ENCODE assay signal across 27 cellular contexts in genomic region chr21:44434936-44435635, GRCh38. TPM values are rescaled to one million over a fixed set of nuclear protein-coding genes. Genes with fewer than 3 reads are reported as not detected.
DNase-seq lines count a peak whose midpoint lies in the region; ATAC-seq, FAIRE-seq and TF ChIP-seq lines count a peak whose summit lies in the region.
"Had no signal": no experiment of that assay in that cellular context is flagged by ENCODE, and none has a peak within 500 bp of the region (broad histone marks: within the 10 kb centered on the region; RNA-seq: fewer than 3 reads in every experiment).

No MANE protein-coding gene starts in this region.

- H4K8ac ChIP-seq in neuronal stem cell (ENCODE audit: low read depth, low read length), result no peak overlapping the region

- H3K4me3 ChIP-seq in neuronal stem cell (ENCODE audit: low read length in 2 of 2), result peak overlapping the region in 1 of 2 donors; percentile 44
- no peak overlapping the region for H3K4me3 ChIP-seq in small intestine (ENCODE audit: low read depth in 1 of 2, low read length in 2 of 2)
- no peak overlapping the region for H3K4me3 ChIP-seq in esophagus squamous epithelium
- H3K4me3 ChIP-seq: cardiac muscle cell, GM23248, smooth muscle cell, vagina had no signal

- peaks cover 0 to under 1% of the 10 kb centered on the region in 2 donors for H3K9me3 ChIP-seq in neuronal stem cell (replicated peaks in 1 of 2; ENCODE audit: control insufficient read depth in 2 of 2, insufficient read depth in 1 of 2, low read depth in 1 of 2, low read length in 2 of 2)
- H3K9me3 ChIP-seq in small intestine (ENCODE audit: control insufficient read depth, low read depth), result no peaks in the 10 kb centered on the region
- peaks cover 0 to 1% (median 0%) of the 10 kb centered on the region in 3 donors for H3K9me3 ChIP-seq in esophagus squamous epithelium
- H3K9me3 ChIP-seq: vagina had no signal

- no peak for ATAC-seq in central memory CD8-positive, alpha-beta T cell (replicated peaks; ENCODE audit: extremely low read depth, poor library complexity, severe bottlenecking)
- ATAC-seq: naive thymus-derived CD4-positive, alpha-beta T cell had no signal

- H2AFZ ChIP-seq in neuronal stem cell (ENCODE audit: low read length), result no peak overlapping the region
- H2AFZ ChIP-seq: GM23248 had no signal

- H3K4me1 Mint-ChIP-seq in central memory CD8-positive, alpha-beta T cell, result no peaks in the 10 kb centered on the region
- H3K4me1 Mint-ChIP-seq in type B pancreatic cell (ENCODE audit: unreplicated experiment), result no peaks in the 10 kb centered on the region
- H3K4me1 Mint-ChIP-seq in HFFc6 (ENCODE audit: low read depth), result no peaks in the 10 kb centered on the region
- H3K4me1 Mint-ChIP-seq: CD4-positive, CD25-positive, alpha-beta regulatory T cell had no signal

- H3K79me1 ChIP-seq in neuronal stem cell (ENCODE audit: low read depth, low read length), result peaks cover 2% of the 10 kb centered on the region

- no peak overlapping the region for H3K4me3 Mint-ChIP-seq in central memory CD8-positive, alpha-beta T cell
- no peak overlapping the region for H3K4me3 Mint-ChIP-seq in type B pancreatic cell
- H3K4me3 Mint-ChIP-seq in HFFc6, result no peak overlapping the region
- H3K4me3 Mint-ChIP-seq: CD4-positive, CD25-positive, alpha-beta regulatory T cell; naive thymus-derived CD4-positive, alpha-beta T cell had no signal

- H3K36me3 Mint-ChIP-seq in central memory CD8-positive, alpha-beta T cell (ENCODE audit: insufficient read depth), result no peaks in the 10 kb centered on the region
- no peaks in the 10 kb centered on the region for H3K36me3 Mint-ChIP-seq in type B pancreatic cell
- H3K36me3 Mint-ChIP-seq in HFFc6 (ENCODE audit: low read depth), result peaks cover 7% of the 10 kb centered on the region

- H3K36me3 ChIP-seq in neuronal stem cell (replicated peaks in 1 of 2; ENCODE audit: control insufficient read depth in 2 of 2, insufficient read depth in 2 of 2, low read length in 2 of 2), result no peaks in the 10 kb centered on the region
- H3K36me3 ChIP-seq in small intestine (ENCODE audit: control insufficient read depth in 2 of 2, insufficient read depth in 2 of 2, low read length in 2 of 2), result no peaks in the 10 kb centered on the region
- no peaks in the 10 kb centered on the region for H3K36me3 ChIP-seq in esophagus squamous epithelium
- H3K36me3 ChIP-seq: cardiac muscle cell, vagina had no signal

- no peak overlapping the region for H3K4me2 ChIP-seq in neuronal stem cell (ENCODE audit: insufficient read depth, low read length, poor library complexity, severe bottlenecking)
- H3K4me2 ChIP-seq: SK-N-SH, smooth muscle cell had no signal

- H3K27me3 Mint-ChIP-seq in central memory CD8-positive, alpha-beta T cell, result no peaks in the 10 kb centered on the region
- H3K27me3 Mint-ChIP-seq in type B pancreatic cell (no peaks in the 10 kb centered on the region), HFFc6 (ENCODE audit: insufficient read depth) (peaks cover 5% of the 10 kb centered on the region)
- H3K27me3 Mint-ChIP-seq: CD4-positive, CD25-positive, alpha-beta regulatory T cell; naive thymus-derived CD4-positive, alpha-beta T cell had no signal

- no peak for TF ChIP-seq POLR2A in esophagus squamous epithelium (IDR thresholded peaks at IDR 0.05)

- DNase-seq in activated effector memory CD4-positive, alpha-beta T cell treated with anti-CD3 and anti-CD28 coated beads, Interleukin-2, amount 50 U/mL, for 16 hours, result peak; percentile 60
- no peak for DNase-seq in activated effector memory CD4-positive, alpha-beta T cell treated with Interleukin-2 at 50 U/mL for 16 hours
- DNase-seq in central memory CD8-positive, alpha-beta T cell (ENCODE audit: low spot score in 2 of 2), result no peak
- no peak for DNase-seq in neuronal stem cell (ENCODE audit: low spot score)
- peak; percentile 66 for DNase-seq in type B pancreatic cell (ENCODE audit: extremely low spot score, unreplicated experiment)
- no peak for DNase-seq in small intestine
- DNase-seq in HFFc6, result no peak
- DNase-seq in esophagus squamous epithelium (lab: John Stamatoyannopoulos, UW), result no peak
- DNase-seq: amniotic stem cell; CD4-positive, CD25-positive, alpha-beta regulatory T cell; foreskin melanocyte; GDM1; GM23248; hippocampal formation; mesenchymal stem cell; naive thymus-derived CD4-positive, alpha-beta T cell; NCI-H1417; NCI-H510A; SK-N-SH; stimulated activated CD4-positive, alpha-beta T cell treated with anti-CD3 and anti-CD28 coated beads, Interleukin-4, amount 100 ng/mL, for 24 hours; T1000 had no signal

- H3K27me3 ChIP-seq in neuronal stem cell (ENCODE audit: control insufficient read depth in 3 of 3, insufficient read depth in 3 of 3, low read depth in 1 of 3, low read length in 3 of 3) (peaks cover 0 to 13% (median 0%) of the 10 kb centered on the region in 3 experiments), small intestine (ENCODE audit: control insufficient read depth in 2 of 2, insufficient read depth in 2 of 2, low read length in 2 of 2) (no peaks in the 10 kb centered on the region), esophagus squamous epithelium (peaks cover 0 to 22% (median 0%) of the 10 kb centered on the region in 4 donors)
- H3K27me3 ChIP-seq: cardiac muscle cell, vagina had no signal

- peak overlapping the region; percentile 51 for H3K27ac Mint-ChIP-seq in central memory CD8-positive, alpha-beta T cell (ENCODE audit: low read depth)
- H3K27ac Mint-ChIP-seq in type B pancreatic cell (no peak overlapping the region), HFFc6 (no peak overlapping the region)

- no peak for FAIRE-seq in small intestine (lab: Jason Lieb, UNC)
- FAIRE-seq: islet of Langerhans, RCC 7860 had no signal

- no CpG with 5 or more reads among the region's 28 CpGs for WGBS in neuronal stem cell (ENCODE audit: extremely low coverage in 2 of 2, insufficient read length in 2 of 2, insufficient replicate concordance in 1 of 2), 2 donors
- WGBS in small intestine, 3 donors, result 84 to 86% (median 85%) methylated on average over 23 to 28 of the region's 28 CpGs
- 60 to 71% methylated on average over 4 to 6 of the region's 28 CpGs for whole genome bisulfite sequencing in esophagus squamous epithelium, 2 donors

- H3K23ac ChIP-seq in neuronal stem cell (ENCODE audit: low read depth, low read length, poor library complexity), result peak overlapping the region; percentile 2

- peak overlapping the region; percentile 58 for H2BK12ac ChIP-seq in neuronal stem cell (ENCODE audit: low read length)

- TF ChIP-seq CTCF in type B pancreatic cell (conservative IDR thresholded peaks at IDR 0.05) (no peak), HFFc6 (IDR thresholded peaks at IDR 0.05) (no peak), esophagus squamous epithelium (IDR thresholded peaks at IDR 0.05) (no peak)

- H3K4me1 ChIP-seq in neuronal stem cell (ENCODE audit: control insufficient read depth in 2 of 2, insufficient read depth in 1 of 2, low read depth in 1 of 2, low read length in 2 of 2) (no peaks in the 10 kb centered on the region), small intestine (ENCODE audit: control insufficient read depth in 2 of 2, insufficient read depth in 1 of 2, low read depth in 1 of 2, low read length in 1 of 2) (no peaks in the 10 kb centered on the region), esophagus squamous epithelium (peaks cover 0 to 11% (median 0%) of the 10 kb centered on the region in 3 donors)
- H3K4me1 ChIP-seq: vagina had no signal

- H3K27ac ChIP-seq in neuronal stem cell (replicated peaks; ENCODE audit: low read length) (no peak overlapping the region), small intestine (ENCODE audit: low read depth in 1 of 2, low read length in 1 of 2) (no peak overlapping the region), esophagus squamous epithelium (no peak overlapping the region)
- H3K27ac ChIP-seq: cardiac muscle cell, GM23248, HL-60, vagina had no signal

- H3K9ac ChIP-seq in neuronal stem cell (ENCODE audit: low read depth, low read length, poor library complexity), result no peak overlapping the region
- H3K9ac ChIP-seq: GM23248, SK-N-SH had no signal

- peak overlapping the region; percentile 55 for H2BK15ac ChIP-seq in neuronal stem cell (ENCODE audit: low read length)

- peak overlapping the region; percentile 66 for H2BK5ac ChIP-seq in neuronal stem cell (ENCODE audit: low read length)

- H3K14ac ChIP-seq in neuronal stem cell (ENCODE audit: low read length), result no peak overlapping the region

- H2AK5ac ChIP-seq in neuronal stem cell (ENCODE audit: low read depth, low read length), result peak overlapping the region; percentile 70

- H3K4ac ChIP-seq in neuronal stem cell (ENCODE audit: low read length), result no peak overlapping the region

- H3K9me3 Mint-ChIP-seq in central memory CD8-positive, alpha-beta T cell, result peaks cover 15% of the 10 kb centered on the region
- H3K9me3 Mint-ChIP-seq in type B pancreatic cell (peaks cover 13% of the 10 kb centered on the region), HFFc6 (peaks cover 52% of the 10 kb centered on the region)

- H4K91ac ChIP-seq in neuronal stem cell (ENCODE audit: low read depth, low read length, poor library complexity), result no peak overlapping the region

- H3K18ac ChIP-seq in neuronal stem cell (ENCODE audit: low read length), result peak overlapping the region; percentile 48

- intact Hi-C loops in esophagus squamous epithelium (cut with DNase I), result no loop called here

- H2BK120ac ChIP-seq in neuronal stem cell (ENCODE audit: low read depth, low read length), result no peak overlapping the region

RNA-seq across cellular contexts. Expression of gene LRRC3, which starts 20.2 kb away (rescaled TPM):
- 4.0 TPM for polyA plus RNA-seq in neuronal stem cell (2013, experiment 1 of 2)
- polyA plus RNA-seq in neuronal stem cell (2013, experiment 2 of 2), result 3.9 TPM
- total RNA-seq in type B pancreatic cell (ENCODE audit: low replicate concordance) (6.4 and 8.7 TPM in 2 replicates), esophagus squamous epithelium (1 to 10 TPM in 2 of 4 donors, under 1 TPM in 2; 0.57 to 2.9 (median 1.1) TPM)
- polyA plus RNA-seq in small intestine, result 1 to 10 TPM in 1 of 3 donors, under 1 TPM in 2; 0.22 to 2.1 (median 0.54) TPM
- total RNA-seq in HFFc6 (2021; fragmentation: NEBNext Ultra II Directional; extraction: Animal tissue kit (Norgen Biotek cat#: 25700)), result not detected

Comparison
In these comparisons a context has a peak if more than half of its experiments do, and no peak if none do; other contexts are left out.
1. DNase-seq: peak in activated effector memory CD4-positive, alpha-beta T cell treated with anti-CD3 and anti-CD28 coated beads, Interleukin-2, amount 50 U/mL, for 16 hours (single experiment) and type B pancreatic cell (single experiment); none in activated effector memory CD4-positive, alpha-beta T cell treated with Interleukin-2 at 50 U/mL for 16 hours (single experiment), central memory CD8-positive, alpha-beta T cell (0 of 2), neuronal stem cell (single experiment), small intestine (single experiment), HFFc6 (single experiment) and esophagus squamous epithelium (single experiment).